ENCODE assay signal across 28 cellular contexts in genomic region chr12:76272292-76272691, GRCh38.
A peak's percentile ranks its signal among the peaks of the same experiment; 100 is the strongest.
DNase-seq lines count a peak whose midpoint lies in the region; ATAC-seq, FAIRE-seq and TF ChIP-seq lines count a peak whose summit lies in the region.
"Had no signal": no experiment of that assay in that cellular context is flagged by ENCODE, and none has a peak within 500 bp of the region (broad histone marks: within the 10 kb centered on the region; RNA-seq: fewer than 3 reads in every experiment).

No MANE protein-coding gene starts in this region.

- no peak overlapping the region for H2AFZ ChIP-seq in astrocyte (ENCODE audit: low read depth, low read length)
- H2AFZ ChIP-seq: parathyroid adenoma had no signal

- H3K27ac ChIP-seq in astrocyte (ENCODE audit: low read depth, low read length) (no peak overlapping the region), esophagus muscularis mucosa (replicated peaks in 1 of 4) (peak overlapping the region in 3 of 4 donors; percentile 22 to 46 (median 27)), left lung (no peak overlapping the region)
- H3K27ac ChIP-seq: body of pancreas, heart right ventricle, parathyroid adenoma, tibial artery, WERI-Rb-1 had no signal

- intact Hi-C loops in esophagus muscularis mucosa (cut with DNase I), result no loop called here
- intact Hi-C loops in left lung (cut with DNase I), result no loop called here

- H3K36me3 ChIP-seq in astrocyte (ENCODE audit: insufficient read depth, low read length) (no peaks in the 10 kb centered on the region), esophagus muscularis mucosa (no peaks in the 10 kb centered on the region), left lung (no peaks in the 10 kb centered on the region)
- H3K36me3 ChIP-seq: heart right ventricle, tibial artery, WERI-Rb-1 had no signal

- no peaks in the 10 kb centered on the region for H3K9me3 Mint-ChIP-seq in astrocyte (ENCODE audit: unreplicated experiment)
- H3K9me3 Mint-ChIP-seq in stimulated activated naive CD8-positive, alpha-beta T cell treated with anti-CD3 and anti-CD28 coated beads, Interleukin-15, amount 100 ng/mL, for 72 hours, result no peaks in the 10 kb centered on the region
- H3K9me3 Mint-ChIP-seq: activated naive CD8-positive, alpha-beta T cell treated with anti-CD3 and anti-CD28 coated beads, Interleukin-2, amount 10 ng/mL, durations not matched to agents 7 days and 5 days; HFFc6; natural killer cell had no signal

- peaks cover 41% of the 10 kb centered on the region for H3K4me1 Mint-ChIP-seq in astrocyte (ENCODE audit: low read depth, unreplicated experiment)
- H3K4me1 Mint-ChIP-seq in stimulated activated naive CD8-positive, alpha-beta T cell treated with anti-CD3 and anti-CD28 coated beads, Interleukin-15, amount 100 ng/mL, for 72 hours, result peaks cover 22% of the 10 kb centered on the region
- H3K4me1 Mint-ChIP-seq: CD4-positive, CD25-positive, alpha-beta regulatory T cell; natural killer cell had no signal

- DNase-seq in astrocyte (ENCODE audit: low read depth) (no peak), esophagus muscularis mucosa (ENCODE audit: extremely low spot score) (no peak), middle frontal gyrus (ENCODE audit: extremely low spot score, low spot score) (peak; percentile 11), superior temporal gyrus (ENCODE audit: extremely low spot score) (peak; percentile 85), NCI-H2081 treated with DMSO at 0.1 percent for 48 hours (lab: John Stamatoyannopoulos, UW) (no peak), left lung (no peak)
- DNase-seq in activated naive CD4-positive, alpha-beta T cell (lab: John Stamatoyannopoulos, UW), result no peak
- no peak for DNase-seq in stimulated activated naive CD8-positive, alpha-beta T cell treated with anti-CD3 and anti-CD28 coated beads, Interleukin-15, amount 100 ng/mL, for 72 hours
- DNase-seq: activated CD4-positive, alpha-beta T cell treated with anti-CD3 and anti-CD28 coated beads for 48 hours; activated CD8-positive, alpha-beta memory T cell treated with anti-CD3 and anti-CD28 coated beads for 24 hours; activated effector memory CD4-positive, alpha-beta T cell treated with anti-CD3 and anti-CD28 coated beads, Interleukin-2, amount 50 U/mL, for 16 hours; activated naive CD8-positive, alpha-beta T cell treated with anti-CD3 and anti-CD28 coated beads, Interleukin-2, amount 10 ng/mL, durations not matched to agents 7 days and 5 days; body of pancreas; CD4-positive, CD25-positive, alpha-beta regulatory T cell; effector CD4-positive, alpha-beta T cell; heart right ventricle; HFFc6; mesenchymal stem cell; natural killer cell; NCI-H1048; NCI-H187; NCI-H524; SHP77; stimulated activated naive CD4-positive, alpha-beta T cell treated with Interleukin-2 at 50 U/mL for 16 hours; tibial artery; WERI-Rb-1 had no signal

- peak overlapping the region; percentile 6 for H3K4me2 ChIP-seq in astrocyte (ENCODE audit: low read length)

- 41% methylated on average over 3 of the region's 3 CpGs for WGBS in esophagus muscularis mucosa

- H4K20me1 ChIP-seq in astrocyte (ENCODE audit: insufficient read depth, low read length), result no peaks in the 10 kb centered on the region

- H3K4me1 ChIP-seq in astrocyte (ENCODE audit: insufficient read depth, low read length) (peaks cover 40% of the 10 kb centered on the region), esophagus muscularis mucosa (peaks cover 0 to 38% (median 24%) of the 10 kb centered on the region in 4 donors), left lung (peaks cover 0 to under 1% of the 10 kb centered on the region in 2 donors)
- H3K4me1 ChIP-seq: body of pancreas, parathyroid adenoma, tibial artery had no signal

- no peak overlapping the region for H3K4me3 Mint-ChIP-seq in astrocyte (ENCODE audit: unreplicated experiment)
- H3K4me3 Mint-ChIP-seq in stimulated activated naive CD8-positive, alpha-beta T cell treated with anti-CD3 and anti-CD28 coated beads, Interleukin-15, amount 100 ng/mL, for 72 hours, result no peak overlapping the region
- H3K4me3 Mint-ChIP-seq: activated naive CD8-positive, alpha-beta T cell treated with anti-CD3 and anti-CD28 coated beads, Interleukin-2, amount 10 ng/mL, durations not matched to agents 7 days and 5 days; CD4-positive, CD25-positive, alpha-beta regulatory T cell; HFFc6; natural killer cell had no signal

- no peaks in the 10 kb centered on the region for H3K27me3 ChIP-seq in astrocyte (ENCODE audit: insufficient read depth, low read length)
- no peaks in the 10 kb centered on the region for H3K27me3 ChIP-seq in esophagus muscularis mucosa
- no peaks in the 10 kb centered on the region for H3K27me3 ChIP-seq in left lung
- H3K27me3 ChIP-seq: body of pancreas, heart right ventricle, tibial artery had no signal

- no peaks in the 10 kb centered on the region for H3K27me3 Mint-ChIP-seq in astrocyte (ENCODE audit: low read depth, unreplicated experiment)
- peaks cover 22% of the 10 kb centered on the region for H3K27me3 Mint-ChIP-seq in stimulated activated naive CD8-positive, alpha-beta T cell treated with anti-CD3 and anti-CD28 coated beads, Interleukin-15, amount 100 ng/mL, for 72 hours

- FAIRE-seq in astrocyte (lab: Jason Lieb, UNC), result no peak
- FAIRE-seq: D721Med had no signal

- peak overlapping the region; percentile 8 for H3K27ac Mint-ChIP-seq in astrocyte (ENCODE audit: unreplicated experiment)
- H3K27ac Mint-ChIP-seq in stimulated activated naive CD8-positive, alpha-beta T cell treated with anti-CD3 and anti-CD28 coated beads, Interleukin-15, amount 100 ng/mL, for 72 hours, result no peak overlapping the region
- H3K27ac Mint-ChIP-seq: activated naive CD8-positive, alpha-beta T cell treated with anti-CD3 and anti-CD28 coated beads, Interleukin-2, amount 10 ng/mL, durations not matched to agents 7 days and 5 days; CD4-positive, CD25-positive, alpha-beta regulatory T cell; HFFc6; natural killer cell had no signal

- H3K4me3 ChIP-seq in astrocyte (ENCODE audit: insufficient read depth, low read depth, low read length), result no peak overlapping the region
- H3K4me3 ChIP-seq in esophagus muscularis mucosa, result no peak overlapping the region
- no peak overlapping the region for H3K4me3 ChIP-seq in left lung
- H3K4me3 ChIP-seq: body of pancreas, heart right ventricle, tibial artery had no signal

- no peak overlapping the region for H3K9ac ChIP-seq in astrocyte (ENCODE audit: low read length)
- H3K9ac ChIP-seq: parathyroid adenoma had no signal

- ATAC-seq in left lung, result no peak
- no peak for ATAC-seq in stimulated activated naive CD8-positive, alpha-beta T cell treated with anti-CD3 and anti-CD28 coated beads, Interleukin-15, amount 100 ng/mL, for 72 hours
- ATAC-seq: body of pancreas, heart right ventricle, natural killer cell had no signal

- H3K79me2 ChIP-seq in astrocyte (ENCODE audit: insufficient read depth, low read length), result peaks cover 15% of the 10 kb centered on the region
- H3K79me2 ChIP-seq: parathyroid adenoma had no signal

- TF ChIP-seq CTCF in astrocyte (IDR thresholded peaks at IDR 0.05; ENCODE audit: insufficient read depth, low read depth, low read length) (no peak), esophagus muscularis mucosa (IDR thresholded peaks at IDR 0.05) (no peak), left lung (IDR thresholded peaks at IDR 0.05) (no peak)

- TF ChIP-seq EP300 in esophagus muscularis mucosa (IDR thresholded peaks at IDR 0.05), result no peak

- no peaks in the 10 kb centered on the region for H3K36me3 Mint-ChIP-seq in astrocyte (ENCODE audit: low read depth, unreplicated experiment)
- H3K36me3 Mint-ChIP-seq: activated naive CD8-positive, alpha-beta T cell treated with anti-CD3 and anti-CD28 coated beads, Interleukin-2, amount 10 ng/mL, durations not matched to agents 7 days and 5 days; CD4-positive, CD25-positive, alpha-beta regulatory T cell; natural killer cell had no signal

- TF ChIP-seq POLR2A in esophagus muscularis mucosa (IDR thresholded peaks at IDR 0.05; ENCODE audit: low read depth), result no peak

- H3K9me3 ChIP-seq in astrocyte (ENCODE audit: insufficient read depth, low read depth, low read length) (no peaks in the 10 kb centered on the region), esophagus muscularis mucosa (no peaks in the 10 kb centered on the region), left lung (no peaks in the 10 kb centered on the region)
- H3K9me3 ChIP-seq: body of pancreas, heart right ventricle, tibial artery had no signal

Comparison
In these comparisons a context has a peak if more than half of its experiments do, and no peak if none do; other contexts are left out.
1. DNase-seq: peak in middle frontal gyrus (single experiment) and superior temporal gyrus (single experiment); none in astrocyte (single experiment), esophagus muscularis mucosa (single experiment), NCI-H2081 treated with DMSO at 0.1 percent for 48 hours (single experiment), left lung (0 of 2), activated naive CD4-positive, alpha-beta T cell (0 of 4) and stimulated activated naive CD8-positive, alpha-beta T cell treated with anti-CD3 and anti-CD28 coated beads, Interleukin-15, amount 100 ng/mL, for 72 hours (0 of 2).
2. H3K27ac ChIP-seq: peak in esophagus muscularis mucosa (3 of 4); none in astrocyte (single experiment) and left lung (0 of 2).